ENCODE assay signal across 9 cellular contexts in genomic region chr17:7589204-7589868, GRCh38. TPM values are rescaled to one million over a fixed set of nuclear protein-coding genes. Genes with fewer than 3 reads are reported as not detected.
DNase-seq lines count a peak whose midpoint lies in the region; ATAC-seq, FAIRE-seq and TF ChIP-seq lines count a peak whose summit lies in the region.
"Had no signal": no experiment of that assay in that cellular context is flagged by ENCODE, and none has a peak within 500 bp of the region (broad histone marks: within the 10 kb centered on the region; RNA-seq: fewer than 3 reads in every experiment).

No MANE protein-coding gene starts in this region.

- peaks cover 52% of the 10 kb centered on the region for H3K4me1 ChIP-seq in astrocyte (ENCODE audit: insufficient read depth, low read length)
- peaks cover 46% of the 10 kb centered on the region for H3K4me1 ChIP-seq in left ventricle myocardium inferior
- H3K4me1 ChIP-seq in parathyroid adenoma = peaks cover 9% of the 10 kb centered on the region
- peaks cover 24 to 26% (median 25%) of the 10 kb centered on the region in 4 donors for H3K4me1 ChIP-seq in upper lobe of left lung

- H3K27ac ChIP-seq in SU-DHL-6 (ENCODE audit: low read depth, low read length) (no peak overlapping the region), astrocyte (ENCODE audit: low read depth, low read length) (peak overlapping the region; percentile 22), left ventricle myocardium inferior (replicated peaks) (peak overlapping the region; percentile 83), parathyroid adenoma (peak overlapping the region; percentile 0), upper lobe of left lung (peak overlapping the region; percentile 12 to 59 (median 32))

- H3K9ac ChIP-seq in SU-DHL-6 (ENCODE audit: low read length) (no peak overlapping the region), astrocyte (ENCODE audit: low read length) (peak overlapping the region; percentile 68), parathyroid adenoma (no peak overlapping the region)

- H4K20me1 ChIP-seq in SU-DHL-6 (ENCODE audit: low read depth, low read length) = no peaks in the 10 kb centered on the region
- peaks cover 41% of the 10 kb centered on the region for H4K20me1 ChIP-seq in astrocyte (ENCODE audit: insufficient read depth, low read length)

- H2AFZ ChIP-seq in SU-DHL-6 (ENCODE audit: low read depth, low read length, severe bottlenecking) = no peak overlapping the region
- no peak overlapping the region for H2AFZ ChIP-seq in astrocyte (ENCODE audit: low read depth, low read length)
- H2AFZ ChIP-seq in parathyroid adenoma = peak overlapping the region; percentile 81

- no peak overlapping the region for H3K4me3 ChIP-seq in GM12875 (ENCODE audit: low read depth, low read length)
- H3K4me3 ChIP-seq in SU-DHL-6 (ENCODE audit: insufficient read depth, low read length, poor library complexity, severe bottlenecking) = no peak overlapping the region
- no peak overlapping the region for H3K4me3 ChIP-seq in astrocyte (ENCODE audit: insufficient read depth, low read depth, low read length)
- peak overlapping the region; percentile 63 for H3K4me3 ChIP-seq in left ventricle myocardium inferior
- H3K4me3 ChIP-seq in parathyroid adenoma (ENCODE audit: low read depth, low read length) = no peak overlapping the region
- peak overlapping the region; percentile 18 to 38 (median 26) for H3K4me3 ChIP-seq in upper lobe of left lung

- FAIRE-seq in astrocyte (lab: Jason Lieb, UNC) = no peak

- TF ChIP-seq POLR2A in upper lobe of left lung (IDR thresholded peaks at IDR 0.05) = no peak

- no peak overlapping the region for H3K27ac Mint-ChIP-seq in astrocyte (ENCODE audit: unreplicated experiment)
- H3K27ac Mint-ChIP-seq: T-helper 1 cell treated with Interleukin-12 subunit alpha and Interleukin-12 subunit beta and Interleukin-4 antibody, amounts not matched to agents 30 μg/mL and 1 μg/mL, for 36 hours had no signal

- H3K27me3 ChIP-seq in SU-DHL-6 (ENCODE audit: low read length) = no peaks in the 10 kb centered on the region
- no peaks in the 10 kb centered on the region for H3K27me3 ChIP-seq in astrocyte (ENCODE audit: insufficient read depth, low read length)
- H3K27me3 ChIP-seq in left ventricle myocardium inferior (ENCODE audit: low read depth) = no peaks in the 10 kb centered on the region
- H3K27me3 ChIP-seq in parathyroid adenoma (ENCODE audit: control insufficient read depth, insufficient read depth, low read length) = no peaks in the 10 kb centered on the region
- no peaks in the 10 kb centered on the region for H3K27me3 ChIP-seq in upper lobe of left lung

- peaks cover 47% of the 10 kb centered on the region for H3K4me1 Mint-ChIP-seq in astrocyte (ENCODE audit: low read depth, unreplicated experiment)

- H3K4me3 Mint-ChIP-seq in astrocyte (ENCODE audit: unreplicated experiment) = peak overlapping the region; percentile 14
- H3K4me3 Mint-ChIP-seq: T-helper 1 cell treated with Interleukin-12 subunit alpha and Interleukin-12 subunit beta and Interleukin-4 antibody, amounts not matched to agents 30 μg/mL and 1 μg/mL, for 36 hours had no signal

- peaks cover 24% of the 10 kb centered on the region for H3K36me3 Mint-ChIP-seq in astrocyte (ENCODE audit: low read depth, unreplicated experiment)

- WGBS in upper lobe of left lung, 2 donors = 38 to 52% methylated on average over 14 to 43 of the region's 56 CpGs

- H3K4me2 ChIP-seq in SU-DHL-6 (ENCODE audit: low read depth, low read length, poor library complexity, severe bottlenecking) (no peak overlapping the region), astrocyte (ENCODE audit: low read length) (peak overlapping the region; percentile 81), parathyroid adenoma (ENCODE audit: low read length) (no peak overlapping the region)

- 0 out of 2 replicates have a peak, but pooled peaks cover 1% of the 10 kb centered on the region for H3K36me3 ChIP-seq in SU-DHL-6 (ENCODE audit: low read length)
- peaks cover 17% of the 10 kb centered on the region for H3K36me3 ChIP-seq in astrocyte (ENCODE audit: insufficient read depth, low read length)
- H3K36me3 ChIP-seq in left ventricle myocardium inferior = peaks cover 48% of the 10 kb centered on the region
- H3K36me3 ChIP-seq in parathyroid adenoma (ENCODE audit: control insufficient read depth, insufficient read depth, low read length) = no peaks in the 10 kb centered on the region
- peaks cover 26 to 69% (median 58%) of the 10 kb centered on the region in 4 donors for H3K36me3 ChIP-seq in upper lobe of left lung

- peaks cover 18% of the 10 kb centered on the region for H3K79me2 ChIP-seq in SU-DHL-6 (ENCODE audit: insufficient read depth, low read length)
- H3K79me2 ChIP-seq in astrocyte (ENCODE audit: insufficient read depth, low read length) = peaks cover 42% of the 10 kb centered on the region
- H3K79me2 ChIP-seq in parathyroid adenoma = peaks cover 5% of the 10 kb centered on the region

- intact Hi-C loops in left ventricle myocardium inferior (cut with micrococcal nuclease) = no loop called here

- DNase-seq in astrocyte (ENCODE audit: low read depth) (peak; percentile 61), left ventricle myocardium inferior (peak; percentile 87), upper lobe of left lung (peak; percentile 84 to 94)

- H3K9me3 ChIP-seq in SU-DHL-6 (ENCODE audit: insufficient read depth, low read length) (no peaks in the 10 kb centered on the region), astrocyte (ENCODE audit: insufficient read depth, low read depth, low read length) (no peaks in the 10 kb centered on the region), left ventricle myocardium inferior (replicated peaks) (no peaks in the 10 kb centered on the region), parathyroid adenoma (ENCODE audit: control insufficient read depth, low read length) (no peaks in the 10 kb centered on the region), upper lobe of left lung (no peaks in the 10 kb centered on the region)

- no peaks in the 10 kb centered on the region for H3F3A ChIP-seq in SU-DHL-6 (ENCODE audit: insufficient read depth)

- no peaks in the 10 kb centered on the region for H3K9me2 ChIP-seq in SU-DHL-6 (replicated peaks; ENCODE audit: insufficient read depth, low read length)

- H3K27me3 Mint-ChIP-seq in astrocyte (ENCODE audit: low read depth, unreplicated experiment) = no peaks in the 10 kb centered on the region

- no peaks in the 10 kb centered on the region for H3K9me3 Mint-ChIP-seq in astrocyte (ENCODE audit: unreplicated experiment)
- H3K9me3 Mint-ChIP-seq: T-helper 1 cell treated with Interleukin-12 subunit alpha and Interleukin-12 subunit beta and Interleukin-4 antibody, amounts not matched to agents 30 μg/mL and 1 μg/mL, for 36 hours had no signal

- ATAC-seq in upper lobe of left lung (ENCODE audit: low FRiP score in 2 of 2) = peak; percentile 82 to 93
- ATAC-seq in HG03432 (IDR thresholded peaks at IDR 0.05; ENCODE audit: unreplicated experiment) = no peak
- ATAC-seq in GM21367 (IDR thresholded peaks at IDR 0.05; ENCODE audit: unreplicated experiment) = no peak

- TF ChIP-seq CTCF in GM12875 (IDR thresholded peaks at IDR 0.05; ENCODE audit: borderline replicate concordance, insufficient read depth, low read depth, low read length) (peak; percentile 90), SU-DHL-6 (IDR thresholded peaks at IDR 0.05; ENCODE audit: insufficient read depth, low read length, poor library complexity, severe bottlenecking) (peak; percentile 58), astrocyte (IDR thresholded peaks at IDR 0.05; ENCODE audit: insufficient read depth, low read depth, low read length) (peak; percentile 56), left ventricle myocardium inferior (IDR thresholded peaks at IDR 0.05; ENCODE audit: borderline replicate concordance) (peak; percentile 93), parathyroid adenoma (IDR thresholded peaks at IDR 0.05) (peak; percentile 92), upper lobe of left lung (IDR thresholded peaks at IDR 0.05) (peak; percentile 87 to 94 (median 93))

- TF ChIP-seq EP300 in upper lobe of left lung (IDR thresholded peaks at IDR 0.05) = no peak

RNA-seq across cellular contexts. Expression of gene SOX15, which starts 0.6 kb away (rescaled TPM):
- 1.7 and 4.0 TPM in 2 replicates for total RNA-seq in astrocyte
- total RNA-seq in left ventricle myocardium inferior = 1.9 TPM
- total RNA-seq in upper lobe of left lung = 1 to 10 TPM in 1 of 6 donors, under 1 TPM in 2, not detected in 3; 0.63 to 1.5 (median 0.71) TPM

RNA-seq across cellular contexts. Expression of gene MPDU1, which starts 5.7 kb away (rescaled TPM):
- total RNA-seq in astrocyte (44.6 and 51.2 TPM in 2 replicates), left ventricle myocardium inferior (24.9 TPM), upper lobe of left lung (100 to 1,000 TPM in 1 of 6 donors, 10 to 100 TPM in 5; 50.6 to 121 (median 56.2) TPM)

RNA-seq across cellular contexts. Expression of gene CD68, which starts 9.9 kb away (rescaled TPM):
- total RNA-seq in astrocyte = 4.4 and 6.2 TPM in 2 replicates
- total RNA-seq in left ventricle myocardium inferior = 25.5 TPM
- 100 to 1,000 TPM in 5 of 6 donors, 10 to 100 TPM in 1; 76.5 to 500 (median 260) TPM for total RNA-seq in upper lobe of left lung

RNA-seq across cellular contexts. Expression of gene FXR2, which starts 25.4 kb away (rescaled TPM):
- total RNA-seq in astrocyte (54.3 and 60.2 TPM in 2 replicates), left ventricle myocardium inferior (111 TPM), upper lobe of left lung (10 to 100 TPM; 35.6 to 46.1 (median 38.4) TPM)

RNA-seq across cellular contexts. Expression of gene SENP3, which starts 27.6 kb away (rescaled TPM):
- total RNA-seq in astrocyte (51.4 and 58.7 TPM in 2 replicates), left ventricle myocardium inferior (29.5 TPM), upper lobe of left lung (100 to 1,000 TPM in 1 of 6 donors, 10 to 100 TPM in 5; 54.2 to 108 (median 57.5) TPM)

Comparison
In these comparisons a context has a peak if more than half of its experiments do, and no peak if none do; other contexts are left out.
1. H3K4me3 ChIP-seq: peak in left ventricle myocardium inferior (single experiment) and upper lobe of left lung (4 of 4); none in GM12875 (single experiment), SU-DHL-6 (single experiment), astrocyte (single experiment) and parathyroid adenoma (single experiment).
2. ATAC-seq: peak in upper lobe of left lung (2 of 2); none in HG03432 (single experiment) and GM21367 (single experiment).
3. Peak in every context shown above with its lines, with median percentiles within 50 percentile points of each other: CTCF ChIP-seq and DNase-seq.